ENCODE assay signal across 20 cellular contexts in genomic region chr1:81948495-81948894, GRCh38.
"Had no signal": no experiment of that assay in that cellular context is flagged by ENCODE, and none has a peak within 500 bp of the region (broad histone marks: within the 10 kb centered on the region; RNA-seq: fewer than 3 reads in every experiment).

No MANE protein-coding gene starts in this region.

- H3K36me3 Mint-ChIP-seq: naive thymus-derived CD8-positive, alpha-beta T cell had no signal

- H3K36me3 ChIP-seq: thoracic aorta, transverse colon had no signal

- H3K27ac ChIP-seq: dorsolateral prefrontal cortex, heart left ventricle, psoas muscle, skin epidermis, stomach, thoracic aorta, transverse colon had no signal

- H3K4me1 ChIP-seq: psoas muscle had no signal

- ATAC-seq: esophagus mucosa; heart left ventricle; left colon; left ventricle myocardium superior; naive thymus-derived CD8-positive, alpha-beta T cell; psoas muscle; sciatic nerve had no signal

- H3K4me1 Mint-ChIP-seq: naive thymus-derived CD8-positive, alpha-beta T cell had no signal

- H3K9me3 ChIP-seq: heart left ventricle, psoas muscle, stomach, thoracic aorta, transverse colon had no signal

- H3K27ac Mint-ChIP-seq: naive thymus-derived CD8-positive, alpha-beta T cell had no signal

- DNase-seq: cortex of kidney; dorsolateral prefrontal cortex; effector memory CD4-positive, alpha-beta T cell; heart left ventricle; hippocampal formation; left colon; left ventricle myocardium superior; mesenchymal stem cell; naive thymus-derived CD8-positive, alpha-beta T cell; psoas muscle; stimulated activated CD4-positive, alpha-beta T cell treated with anti-CD3 and anti-CD28 coated beads, Interleukin-12 subunit alpha, Interleukin-12 subunit beta, amount 100 ng/mL, for 4 hours; stimulated activated naive CD4-positive, alpha-beta T cell; stomach; substantia nigra; transverse colon had no signal

- H3K4me3 Mint-ChIP-seq: naive thymus-derived CD8-positive, alpha-beta T cell had no signal

- H3K27me3 ChIP-seq: heart left ventricle, stomach, transverse colon had no signal

- H3K27me3 Mint-ChIP-seq: naive thymus-derived CD8-positive, alpha-beta T cell had no signal

- H3K4me3 ChIP-seq: heart left ventricle, lung, psoas muscle, skin epidermis, stomach, thoracic aorta, transverse colon had no signal
